ENCODE assay signal across 13 cellular contexts in genomic region chr5:91119941-91120850, GRCh38.
DNase-seq lines count a peak whose midpoint lies in the region; ATAC-seq and TF ChIP-seq lines count a peak whose summit lies in the region.
"Had no signal": no experiment of that assay in that cellular context is flagged by ENCODE, and none has a peak within 500 bp of the region (broad histone marks: within the 10 kb centered on the region; RNA-seq: fewer than 3 reads in every experiment).

No MANE protein-coding gene starts in this region.

- peak overlapping the region in 2 of 3 experiments; percentile 25 to 52 for H3K27ac Mint-ChIP-seq in nephron
- H3K27ac Mint-ChIP-seq: activated T-cell treated with anti-CD3 and anti-CD28 coated beads, Interleukin-2, amount 50 U/mL, for 24 hours; effector memory CD8-positive, alpha-beta T cell had no signal

- no peak for TF ChIP-seq CTCF in cardiac muscle cell (IDR thresholded peaks at IDR 0.05; ENCODE audit: low read depth, low read length)
- no peak for TF ChIP-seq CTCF in nephron (IDR thresholded peaks at IDR 0.05; ENCODE audit: unreplicated experiment in 3 of 3)
- TF ChIP-seq CTCF in thoracic aorta (IDR thresholded peaks at IDR 0.05), result no peak

- H3K4me1 ChIP-seq in cardiac muscle cell (ENCODE audit: low read depth) (peaks cover 17% of the 10 kb centered on the region), thoracic aorta (ENCODE audit: control insufficient read depth in 1 of 2, low read depth in 2 of 2) (peaks cover 29 to 64% of the 10 kb centered on the region in 2 donors)

- peaks cover 24% of the 10 kb centered on the region for H3K4me1 Mint-ChIP-seq in nephron

- H3K9me3 ChIP-seq in cardiac muscle cell (ENCODE audit: low read depth) (no peaks in the 10 kb centered on the region), thoracic aorta (no peaks in the 10 kb centered on the region)
- H3K9me3 ChIP-seq: MG63 had no signal

- no peaks in the 10 kb centered on the region for H3K27me3 Mint-ChIP-seq in nephron (ENCODE audit: low read depth)
- H3K27me3 Mint-ChIP-seq: activated T-cell treated with anti-CD3 and anti-CD28 coated beads, Interleukin-2, amount 50 U/mL, for 24 hours; effector memory CD8-positive, alpha-beta T cell had no signal

- no peak overlapping the region for H3K4me3 Mint-ChIP-seq in nephron
- H3K4me3 Mint-ChIP-seq: activated T-cell treated with anti-CD3 and anti-CD28 coated beads, Interleukin-2, amount 50 U/mL, for 24 hours; effector memory CD8-positive, alpha-beta T cell had no signal

- ATAC-seq in thoracic aorta (ENCODE audit: insufficient number of reproducible peaks, low FRiP score, low read depth), result no peak
- no peak for ATAC-seq in GM21723 (IDR thresholded peaks at IDR 0.05; ENCODE audit: unreplicated experiment)
- ATAC-seq: effector memory CD8-positive, alpha-beta T cell had no signal

- no peaks in the 10 kb centered on the region for H3K9me3 Mint-ChIP-seq in nephron
- H3K9me3 Mint-ChIP-seq: activated T-cell treated with anti-CD3 and anti-CD28 coated beads, Interleukin-2, amount 50 U/mL, for 24 hours; effector memory CD8-positive, alpha-beta T cell had no signal

- no peaks in the 10 kb centered on the region for H3K27me3 ChIP-seq in cardiac muscle cell
- no peaks in the 10 kb centered on the region for H3K27me3 ChIP-seq in thoracic aorta (replicated peaks; ENCODE audit: insufficient read depth)
- H3K27me3 ChIP-seq: MG63 had no signal

- H3K4me3 ChIP-seq in cardiac muscle cell (no peak overlapping the region), thoracic aorta (no peak overlapping the region)
- H3K4me3 ChIP-seq: MG63 had no signal

- peak; percentile 3 for DNase-seq in NCI-H774 (lab: John Stamatoyannopoulos, UW)
- DNase-seq in cardiac muscle cell (ENCODE audit: low read depth in 1 of 2, low spot score in 1 of 2), result peak; percentile 33 to 59
- no peak for DNase-seq in thoracic aorta (ENCODE audit: low spot score)
- DNase-seq in NAMALWA (ENCODE audit: low spot score), result no peak
- DNase-seq in activated CD4-positive, CD25-positive, alpha-beta regulatory T cell (lab: John Stamatoyannopoulos, UW), result no peak
- DNase-seq in activated naive CD4-positive, alpha-beta T cell treated with Interleukin-2 at 50 U/mL for 16 hours, result no peak
- DNase-seq: activated T-cell treated with anti-CD3 and anti-CD28 coated beads, Interleukin-2, amount 50 U/mL, for 24 hours; effector memory CD8-positive, alpha-beta T cell; GOT3; MG63; NCI-H2171 treated with DMSO at 0.1 percent for 48 hours had no signal

- H3K36me3 Mint-ChIP-seq in nephron (ENCODE audit: low read depth), result no peaks in the 10 kb centered on the region

- H3K36me3 ChIP-seq in cardiac muscle cell (no peaks in the 10 kb centered on the region), thoracic aorta (no peaks in the 10 kb centered on the region)
- H3K36me3 ChIP-seq: MG63 had no signal

- no peak overlapping the region for H3K27ac ChIP-seq in cardiac muscle cell
- peak overlapping the region; percentile 34 to 51 for H3K27ac ChIP-seq in thoracic aorta

Comparison
In these comparisons a context has a peak if more than half of its experiments do, and no peak if none do; other contexts are left out.
1. DNase-seq: peak in NCI-H774 (single experiment) and cardiac muscle cell (2 of 2); none in thoracic aorta (single experiment), NAMALWA (single experiment), activated CD4-positive, CD25-positive, alpha-beta regulatory T cell (0 of 4) and activated naive CD4-positive, alpha-beta T cell treated with Interleukin-2 at 50 U/mL for 16 hours (single experiment).